ENCODE assay signal across 1 cellular context in genomic region chr1:231240883-231241735, GRCh38.
TF ChIP-seq lines count a peak whose summit lies in the region.

TSS of gene GNPAT (plus strand) at chr1:231241212. CDS start at chr1:231241379, 167 bp downstream.

TF ChIP-seq in K562, 482 proteins besides CTCF, POLR2A, EP300 and RAD21 (continued from another document and continues in another):
- TF ChIP-seq, protein P1, sequence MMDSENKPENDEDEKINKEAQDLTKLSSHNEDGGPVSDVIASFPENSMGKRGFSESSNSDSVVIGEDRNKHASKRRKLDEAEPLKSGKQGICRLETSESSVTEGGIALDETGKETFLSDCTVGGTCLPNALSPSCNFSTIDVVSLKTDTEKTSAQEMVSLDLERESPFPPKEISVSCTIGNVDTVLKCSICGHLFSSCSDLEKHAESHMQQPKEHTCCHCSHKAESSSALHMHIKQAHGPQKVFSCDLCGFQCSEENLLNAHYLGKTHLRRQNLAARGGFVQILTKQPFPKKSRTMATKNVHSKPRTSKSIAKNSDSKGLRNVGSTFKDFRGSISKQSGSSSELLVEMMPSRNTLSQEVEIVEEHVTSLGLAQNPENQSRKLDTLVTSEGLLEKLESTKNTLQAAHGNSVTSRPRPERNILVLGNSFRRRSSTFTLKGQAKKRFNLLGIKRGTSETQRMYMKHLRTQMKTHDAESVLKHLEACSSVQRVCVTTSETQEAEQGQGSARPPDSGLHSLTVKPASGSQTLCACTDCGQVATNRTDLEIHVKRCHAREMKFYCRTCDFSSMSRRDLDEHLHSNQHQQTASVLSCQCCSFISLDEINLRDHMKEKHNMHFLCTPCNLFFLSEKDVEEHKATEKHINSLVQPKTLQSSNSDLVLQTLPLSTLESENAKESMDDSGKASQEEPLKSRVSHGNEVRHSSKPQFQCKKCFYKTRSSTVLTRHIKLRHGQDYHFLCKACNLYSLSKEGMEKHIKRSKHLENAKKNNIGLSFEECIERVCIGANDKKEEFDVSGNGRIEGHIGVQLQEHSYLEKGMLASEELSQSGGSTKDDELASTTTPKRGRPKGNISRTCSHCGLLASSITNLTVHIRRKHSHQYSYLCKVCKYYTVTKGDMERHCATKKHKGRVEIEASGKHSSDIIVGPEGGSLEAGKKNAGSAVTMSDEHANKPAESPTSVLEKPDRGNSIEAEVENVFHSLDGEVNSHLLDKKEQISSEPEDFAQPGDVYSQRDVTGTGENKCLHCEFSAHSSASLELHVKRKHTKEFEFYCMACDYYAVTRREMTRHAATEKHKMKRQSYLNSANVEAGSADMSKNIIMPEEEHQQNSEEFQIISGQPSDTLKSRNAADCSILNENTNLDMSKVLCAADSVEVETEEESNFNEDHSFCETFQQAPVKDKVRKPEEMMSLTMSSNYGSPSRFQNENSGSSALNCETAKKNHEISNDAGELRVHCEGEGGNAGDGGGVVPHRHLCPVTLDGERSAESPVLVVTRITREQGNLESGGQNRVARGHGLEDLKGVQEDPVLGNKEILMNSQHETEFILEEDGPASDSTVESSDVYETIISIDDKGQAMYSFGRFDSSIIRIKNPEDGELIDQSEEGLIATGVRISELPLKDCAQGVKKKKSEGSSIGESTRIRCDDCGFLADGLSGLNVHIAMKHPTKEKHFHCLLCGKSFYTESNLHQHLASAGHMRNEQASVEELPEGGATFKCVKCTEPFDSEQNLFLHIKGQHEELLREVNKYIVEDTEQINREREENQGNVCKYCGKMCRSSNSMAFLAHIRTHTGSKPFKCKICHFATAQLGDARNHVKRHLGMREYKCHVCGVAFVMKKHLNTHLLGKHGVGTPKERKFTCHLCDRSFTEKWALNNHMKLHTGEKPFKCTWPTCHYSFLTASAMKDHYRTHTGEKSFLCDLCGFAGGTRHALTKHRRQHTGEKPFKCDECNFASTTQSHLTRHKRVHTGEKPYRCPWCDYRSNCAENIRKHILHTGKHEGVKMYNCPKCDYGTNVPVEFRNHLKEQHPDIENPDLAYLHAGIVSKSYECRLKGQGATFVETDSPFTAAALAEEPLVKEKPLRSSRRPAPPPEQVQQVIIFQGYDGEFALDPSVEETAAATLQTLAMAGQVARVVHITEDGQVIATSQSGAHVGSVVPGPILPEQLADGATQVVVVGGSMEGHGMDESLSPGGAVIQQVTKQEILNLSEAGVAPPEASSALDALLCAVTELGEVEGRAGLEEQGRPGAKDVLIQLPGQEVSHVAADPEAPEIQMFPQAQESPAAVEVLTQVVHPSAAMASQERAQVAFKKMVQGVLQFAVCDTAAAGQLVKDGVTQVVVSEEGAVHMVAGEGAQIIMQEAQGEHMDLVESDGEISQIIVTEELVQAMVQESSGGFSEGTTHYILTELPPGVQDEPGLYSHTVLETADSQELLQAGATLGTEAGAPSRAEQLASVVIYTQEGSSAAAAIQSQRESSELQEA (IDR thresholded peaks at IDR 0.05; ENCODE audit: low read depth), result peak; percentile 95
- TF ChIP-seq, protein P2, sequence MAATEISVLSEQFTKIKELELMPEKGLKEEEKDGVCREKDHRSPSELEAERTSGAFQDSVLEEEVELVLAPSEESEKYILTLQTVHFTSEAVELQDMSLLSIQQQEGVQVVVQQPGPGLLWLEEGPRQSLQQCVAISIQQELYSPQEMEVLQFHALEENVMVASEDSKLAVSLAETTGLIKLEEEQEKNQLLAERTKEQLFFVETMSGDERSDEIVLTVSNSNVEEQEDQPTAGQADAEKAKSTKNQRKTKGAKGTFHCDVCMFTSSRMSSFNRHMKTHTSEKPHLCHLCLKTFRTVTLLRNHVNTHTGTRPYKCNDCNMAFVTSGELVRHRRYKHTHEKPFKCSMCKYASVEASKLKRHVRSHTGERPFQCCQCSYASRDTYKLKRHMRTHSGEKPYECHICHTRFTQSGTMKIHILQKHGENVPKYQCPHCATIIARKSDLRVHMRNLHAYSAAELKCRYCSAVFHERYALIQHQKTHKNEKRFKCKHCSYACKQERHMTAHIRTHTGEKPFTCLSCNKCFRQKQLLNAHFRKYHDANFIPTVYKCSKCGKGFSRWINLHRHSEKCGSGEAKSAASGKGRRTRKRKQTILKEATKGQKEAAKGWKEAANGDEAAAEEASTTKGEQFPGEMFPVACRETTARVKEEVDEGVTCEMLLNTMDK (IDR thresholded peaks at IDR 0.05; ENCODE audit: borderline replicate concordance, insufficient read depth, low read depth, low read length, poor library complexity, severe bottlenecking), result peak; percentile 79
- TF ChIP-seq, protein P3, sequence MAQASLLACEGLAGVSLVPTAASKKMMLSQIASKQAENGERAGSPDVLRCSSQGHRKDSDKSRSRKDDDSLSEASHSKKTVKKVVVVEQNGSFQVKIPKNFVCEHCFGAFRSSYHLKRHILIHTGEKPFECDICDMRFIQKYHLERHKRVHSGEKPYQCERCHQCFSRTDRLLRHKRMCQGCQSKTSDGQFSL (CRISPR knock-in tag; IDR thresholded peaks at IDR 0.05), result 0 out of 2 replicates have a peak, but pooled peaks have one; percentile 40
- TF ChIP-seq, protein P3 (tag; IDR thresholded peaks at IDR 0.05), result no peak; a peak in 1 of 4 replicates
- TF ChIP-seq, protein P4, sequence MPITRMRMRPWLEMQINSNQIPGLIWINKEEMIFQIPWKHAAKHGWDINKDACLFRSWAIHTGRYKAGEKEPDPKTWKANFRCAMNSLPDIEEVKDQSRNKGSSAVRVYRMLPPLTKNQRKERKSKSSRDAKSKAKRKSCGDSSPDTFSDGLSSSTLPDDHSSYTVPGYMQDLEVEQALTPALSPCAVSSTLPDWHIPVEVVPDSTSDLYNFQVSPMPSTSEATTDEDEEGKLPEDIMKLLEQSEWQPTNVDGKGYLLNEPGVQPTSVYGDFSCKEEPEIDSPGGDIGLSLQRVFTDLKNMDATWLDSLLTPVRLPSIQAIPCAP (CRISPR knock-in tag; IDR thresholded peaks at IDR 0.05; ENCODE audit: borderline replicate concordance), result peak; percentile 46; the same call in 1 of the 2 replicates
- peak; percentile 68 for TF ChIP-seq ASH1L (IDR thresholded peaks at IDR 0.05; ENCODE audit: borderline replicate concordance, low read depth, partially characterized antibody)
- no peak for TF ChIP-seq MYNN (IDR thresholded peaks at IDR 0.05)
- no peak for TF ChIP-seq MYNN (CRISPR knock-in tag; IDR thresholded peaks at IDR 0.05)
- TF ChIP-seq MXD1 (CRISPR knock-in tag; IDR thresholded peaks at IDR 0.05; ENCODE audit: borderline replicate concordance, poor library complexity, severe bottlenecking), result peak; percentile 32
- TF ChIP-seq NFIC (IDR thresholded peaks at IDR 0.05), result peak; percentile 15; the same call in 1 of the 2 replicates
- TF ChIP-seq, protein P5, sequence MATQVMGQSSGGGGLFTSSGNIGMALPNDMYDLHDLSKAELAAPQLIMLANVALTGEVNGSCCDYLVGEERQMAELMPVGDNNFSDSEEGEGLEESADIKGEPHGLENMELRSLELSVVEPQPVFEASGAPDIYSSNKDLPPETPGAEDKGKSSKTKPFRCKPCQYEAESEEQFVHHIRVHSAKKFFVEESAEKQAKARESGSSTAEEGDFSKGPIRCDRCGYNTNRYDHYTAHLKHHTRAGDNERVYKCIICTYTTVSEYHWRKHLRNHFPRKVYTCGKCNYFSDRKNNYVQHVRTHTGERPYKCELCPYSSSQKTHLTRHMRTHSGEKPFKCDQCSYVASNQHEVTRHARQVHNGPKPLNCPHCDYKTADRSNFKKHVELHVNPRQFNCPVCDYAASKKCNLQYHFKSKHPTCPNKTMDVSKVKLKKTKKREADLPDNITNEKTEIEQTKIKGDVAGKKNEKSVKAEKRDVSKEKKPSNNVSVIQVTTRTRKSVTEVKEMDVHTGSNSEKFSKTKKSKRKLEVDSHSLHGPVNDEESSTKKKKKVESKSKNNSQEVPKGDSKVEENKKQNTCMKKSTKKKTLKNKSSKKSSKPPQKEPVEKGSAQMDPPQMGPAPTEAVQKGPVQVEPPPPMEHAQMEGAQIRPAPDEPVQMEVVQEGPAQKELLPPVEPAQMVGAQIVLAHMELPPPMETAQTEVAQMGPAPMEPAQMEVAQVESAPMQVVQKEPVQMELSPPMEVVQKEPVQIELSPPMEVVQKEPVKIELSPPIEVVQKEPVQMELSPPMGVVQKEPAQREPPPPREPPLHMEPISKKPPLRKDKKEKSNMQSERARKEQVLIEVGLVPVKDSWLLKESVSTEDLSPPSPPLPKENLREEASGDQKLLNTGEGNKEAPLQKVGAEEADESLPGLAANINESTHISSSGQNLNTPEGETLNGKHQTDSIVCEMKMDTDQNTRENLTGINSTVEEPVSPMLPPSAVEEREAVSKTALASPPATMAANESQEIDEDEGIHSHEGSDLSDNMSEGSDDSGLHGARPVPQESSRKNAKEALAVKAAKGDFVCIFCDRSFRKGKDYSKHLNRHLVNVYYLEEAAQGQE (CRISPR knock-in tag; IDR thresholded peaks at IDR 0.05; ENCODE audit: low read depth), result peak; percentile 68; the same call in 1 of the 2 replicates
- peak; percentile 20; the same call in 1 of the 2 replicates for TF ChIP-seq ZNF583 (CRISPR knock-in tag; IDR thresholded peaks at IDR 0.05)
- TF ChIP-seq ZC3H4 (CRISPR knock-in tag; IDR thresholded peaks at IDR 0.05; ENCODE audit: borderline replicate concordance), result no peak
- peak; percentile 21; the same call in 1 of the 2 replicates for TF ChIP-seq ETV1 (tag; conservative IDR thresholded peaks at IDR 0.05; ENCODE audit: low read depth)
- peak; percentile 93 for TF ChIP-seq POLR2B (IDR thresholded peaks at IDR 0.05; ENCODE audit: low read depth, partially characterized antibody)
- TF ChIP-seq JUN (IDR thresholded peaks at IDR 0.05; ENCODE audit: borderline replicate concordance, low read depth, low read length), result peak; percentile 26; the same call in 1 of the 2 replicates
- peak; percentile 87 for TF ChIP-seq JUN (CRISPR knock-in tag; IDR thresholded peaks at IDR 0.05; ENCODE audit: borderline replicate concordance)
- no peak for TF ChIP-seq FOXJ2 (tag; IDR thresholded peaks at IDR 0.05)
- peak; percentile 81 for TF ChIP-seq CCNT2 (IDR thresholded peaks at IDR 0.05; ENCODE audit: borderline replicate concordance, extremely low read depth, insufficient read length, low read depth, low read length)
- TF ChIP-seq ESRRA (IDR thresholded peaks at IDR 0.05; ENCODE audit: borderline replicate concordance, low read depth), result peak; percentile 63; the same call in 1 of the 2 replicates
- TF ChIP-seq ZNF431 (CRISPR knock-in tag; IDR thresholded peaks at IDR 0.05), result peak; percentile 58; the same call in 1 of the 2 replicates
- no peak for TF ChIP-seq NR2C2 (CRISPR knock-in tag; IDR thresholded peaks at IDR 0.05)
- peak; percentile 77 for TF ChIP-seq NR2C2 (tag; IDR thresholded peaks at IDR 0.05)
- no peak for TF ChIP-seq HINFP (tag; conservative IDR thresholded peaks at IDR 0.05; ENCODE audit: low read depth)
- TF ChIP-seq ZBTB1 (CRISPR knock-in tag; IDR thresholded peaks at IDR 0.05; ENCODE audit: borderline replicate concordance, low read depth), result 0 out of 2 replicates have a peak, but pooled peaks have one; percentile 29
- TF ChIP-seq, protein P6, sequence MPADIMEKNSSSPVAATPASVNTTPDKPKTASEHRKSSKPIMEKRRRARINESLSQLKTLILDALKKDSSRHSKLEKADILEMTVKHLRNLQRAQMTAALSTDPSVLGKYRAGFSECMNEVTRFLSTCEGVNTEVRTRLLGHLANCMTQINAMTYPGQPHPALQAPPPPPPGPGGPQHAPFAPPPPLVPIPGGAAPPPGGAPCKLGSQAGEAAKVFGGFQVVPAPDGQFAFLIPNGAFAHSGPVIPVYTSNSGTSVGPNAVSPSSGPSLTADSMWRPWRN (IDR thresholded peaks at IDR 0.05; ENCODE audit: low read depth), result no peak
- TF ChIP-seq RFX7 (CRISPR knock-in tag; IDR thresholded peaks at IDR 0.05), result 0 out of 2 replicates have a peak, but pooled peaks have one; percentile 8
- no peak for TF ChIP-seq ELK3 (CRISPR knock-in tag; IDR thresholded peaks at IDR 0.05)
- TF ChIP-seq ZKSCAN1 (IDR thresholded peaks at IDR 0.05; ENCODE audit: low read depth, low read length), result 0 out of 2 replicates have a peak, but pooled peaks have one; percentile 13
- 0 out of 2 replicates have a peak, but pooled peaks have one; percentile 11 for TF ChIP-seq TARDBP (IDR thresholded peaks at IDR 0.05)
- TF ChIP-seq FOXM1 (IDR thresholded peaks at IDR 0.05; ENCODE audit: low read depth), result no peak
- peak; percentile 75; the same call in 1 of the 2 replicates for TF ChIP-seq FOXM1 (CRISPR knock-in tag; IDR thresholded peaks at IDR 0.05; ENCODE audit: low read depth)
- no peak for TF ChIP-seq KDM1A (IDR thresholded peaks at IDR 0.05)
- peak; percentile 51; the same call in 1 of the 2 replicates for TF ChIP-seq KAT8 (IDR thresholded peaks at IDR 0.05; ENCODE audit: low read depth)
- TF ChIP-seq TCF7 (IDR thresholded peaks at IDR 0.05; ENCODE audit: borderline replicate concordance), result peak; percentile 67; the same call in 1 of the 2 replicates
- TF ChIP-seq ZNF511 (CRISPR knock-in tag; IDR thresholded peaks at IDR 0.05), result no peak; the same call in 1 of the 2 replicates
- TF ChIP-seq E2F3 (CRISPR knock-in tag; IDR thresholded peaks at IDR 0.05), result no peak; the same call in 1 of the 2 replicates
